Comparison of ENCODE assay signal across 11 cellular contexts in genomic region chr14:92650581-92651105, GRCh38.
A peak's percentile ranks its signal among the peaks of the same experiment; 100 is the strongest.
DNase-seq lines count a peak whose midpoint lies in the region; ATAC-seq and TF ChIP-seq lines count a peak whose summit lies in the region.
"Had no signal": no experiment of that assay in that cellular context is flagged by ENCODE, and none has a peak within 500 bp of the region (broad histone marks: within the 10 kb centered on the region; RNA-seq: fewer than 3 reads in every experiment).

No MANE protein-coding gene starts in this region.

- H3K36me3 ChIP-seq in esophagus muscularis mucosa: peaks cover 0 to 33% (median 19%) of the 10 kb centered on the region in 4 donors

- H3K27ac ChIP-seq in esophagus muscularis mucosa (replicated peaks in 1 of 4): peak overlapping the region; percentile 87 to 94 (median 92)
- peak overlapping the region; percentile 60 for H3K27ac ChIP-seq in substantia nigra (ENCODE audit: low read depth, low read length, poor library complexity, severe bottlenecking)
- H3K27ac ChIP-seq: 22Rv1 had no signal

- H3K36me3 Mint-ChIP-seq in T-helper 1 cell treated with Interleukin-12 subunit alpha and Interleukin-12 subunit beta and Interleukin-4 antibody, amounts not matched to agents 30 μg/mL and 1 μg/mL, for 36 hours (ENCODE audit: low read depth): peaks cover 26% of the 10 kb centered on the region
- peaks cover 4% of the 10 kb centered on the region for H3K36me3 Mint-ChIP-seq in IgD-negative memory B cell

- H3K4me3 Mint-ChIP-seq in T-helper 1 cell treated with Interleukin-12 subunit alpha and Interleukin-12 subunit beta and Interleukin-4 antibody, amounts not matched to agents 30 μg/mL and 1 μg/mL, for 36 hours: peak overlapping the region; percentile 98
- peak overlapping the region; percentile 95 to 99 (median 98) for H3K4me3 Mint-ChIP-seq in IgD-negative memory B cell

- peaks cover 65% of the 10 kb centered on the region for H3K4me1 Mint-ChIP-seq in T-helper 1 cell treated with Interleukin-12 subunit alpha and Interleukin-12 subunit beta and Interleukin-4 antibody, amounts not matched to agents 30 μg/mL and 1 μg/mL, for 36 hours (ENCODE audit: low read depth)
- peaks cover 36 to 43% (median 37%) of the 10 kb centered on the region in 3 donors for H3K4me1 Mint-ChIP-seq in IgD-negative memory B cell

- H3K27me3 Mint-ChIP-seq in T-helper 1 cell treated with Interleukin-12 subunit alpha and Interleukin-12 subunit beta and Interleukin-4 antibody, amounts not matched to agents 30 μg/mL and 1 μg/mL, for 36 hours (ENCODE audit: low read depth): no peaks in the 10 kb centered on the region
- H3K27me3 Mint-ChIP-seq in IgD-negative memory B cell: no peaks in the 10 kb centered on the region

- H3K4me3 ChIP-seq in esophagus muscularis mucosa: no peak overlapping the region
- H3K4me3 ChIP-seq: lung had no signal

- TF ChIP-seq CTCF in esophagus muscularis mucosa (IDR thresholded peaks at IDR 0.05): no peak

- TF ChIP-seq POLR2A in esophagus muscularis mucosa (IDR thresholded peaks at IDR 0.05; ENCODE audit: low read depth): no peak

- H3K27ac Mint-ChIP-seq in T-helper 1 cell treated with Interleukin-12 subunit alpha and Interleukin-12 subunit beta and Interleukin-4 antibody, amounts not matched to agents 30 μg/mL and 1 μg/mL, for 36 hours: peak overlapping the region; percentile 93
- H3K27ac Mint-ChIP-seq in IgD-negative memory B cell: peak overlapping the region; percentile 87 to 98 (median 97)

- peaks cover 6 to 60% (median 55%) of the 10 kb centered on the region in 4 donors for H3K4me1 ChIP-seq in esophagus muscularis mucosa

- H3K9me3 Mint-ChIP-seq in T-helper 1 cell treated with Interleukin-12 subunit alpha and Interleukin-12 subunit beta and Interleukin-4 antibody, amounts not matched to agents 30 μg/mL and 1 μg/mL, for 36 hours: peaks cover 3% of the 10 kb centered on the region
- no peaks in the 10 kb centered on the region for H3K9me3 Mint-ChIP-seq in IgD-negative memory B cell

- no peak for ATAC-seq in HG03097 (IDR thresholded peaks at IDR 0.05; ENCODE audit: low FRiP score, unreplicated experiment)

- no peak for TF ChIP-seq EP300 in esophagus muscularis mucosa (IDR thresholded peaks at IDR 0.05)

- intact Hi-C loops in esophagus muscularis mucosa (cut with DNase I): no loop called here

- WGBS in esophagus muscularis mucosa: 86% methylated on average over 9 of the region's 12 CpGs

- no peaks in the 10 kb centered on the region for H3K9me3 ChIP-seq in esophagus muscularis mucosa

- no peak for DNase-seq in T-helper 1 cell
- no peak for DNase-seq in esophagus muscularis mucosa (ENCODE audit: extremely low spot score)
- DNase-seq in substantia nigra (lab: John Stamatoyannopoulos, UW): no peak
- no peak for DNase-seq in central memory CD4-positive, alpha-beta T cell
- no peak for DNase-seq in nucleus accumbens (lab: John Stamatoyannopoulos, UW)
- DNase-seq: NCI-H2171 had no signal

- H3K27me3 ChIP-seq in esophagus muscularis mucosa: no peaks in the 10 kb centered on the region
